Comparison of ENCODE assay signal across 8 cellular contexts in the genomic region with DNA sequence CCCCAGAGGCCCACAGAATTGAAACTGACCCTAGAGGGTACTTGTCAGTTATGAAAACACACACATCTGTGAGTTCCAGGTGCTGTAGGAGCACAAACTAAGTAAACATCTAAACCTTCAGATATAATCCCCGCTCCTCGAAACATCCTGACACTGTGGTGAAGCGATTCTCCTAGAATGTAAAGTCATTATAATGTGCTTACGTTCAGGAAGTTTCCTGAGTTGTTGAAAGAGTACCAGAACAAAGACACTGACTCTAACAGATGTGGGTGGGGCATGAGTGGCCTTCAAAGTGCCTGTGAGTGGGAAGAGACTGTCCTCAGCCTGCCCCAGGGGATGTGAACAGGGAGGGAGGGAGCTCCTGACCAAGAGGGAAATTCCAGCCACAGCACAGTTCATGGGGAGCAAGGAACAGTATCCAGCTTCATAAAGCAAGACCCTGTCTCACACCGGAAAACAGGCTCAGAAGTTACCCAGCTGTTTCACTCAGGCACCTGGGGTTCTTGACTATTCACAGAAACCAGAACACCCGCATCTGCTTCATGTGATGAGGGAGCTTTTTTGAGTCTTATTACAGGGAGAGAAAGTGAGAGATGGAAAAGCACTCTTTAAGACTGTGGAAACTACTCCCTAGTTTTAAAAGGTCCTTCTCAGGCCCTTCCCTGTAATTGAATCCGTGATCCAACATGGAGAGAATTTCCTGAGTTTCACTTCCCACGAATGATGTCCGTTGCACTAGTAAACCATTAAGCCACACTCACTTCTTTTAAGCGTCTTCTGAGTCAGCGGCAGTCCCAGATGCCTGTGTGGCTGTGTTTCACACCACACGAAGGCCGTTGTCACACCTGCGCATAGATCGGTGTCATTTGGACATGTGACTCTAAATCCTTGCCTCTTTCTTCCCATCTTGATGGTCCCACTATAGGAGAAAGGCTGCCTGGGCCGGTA.
DNase-seq lines count a peak whose midpoint lies in the region; ATAC-seq lines count a peak whose summit lies in the region.

No MANE protein-coding gene starts in this region.

- peak overlapping the region; percentile 68 to 88 (median 76) for H3K27ac Mint-ChIP-seq in CD4-positive, alpha-beta memory T cell
- H3K27ac Mint-ChIP-seq in activated naive CD8-positive, alpha-beta T cell treated with anti-CD3 and anti-CD28 coated beads, Interleukin-2, amount 10 ng/mL, durations not matched to agents 7 days and 5 days, result peak overlapping the region; percentile 62
- H3K27ac Mint-ChIP-seq in stimulated activated naive CD8-positive, alpha-beta T cell treated with anti-CD3 and anti-CD28 coated beads, Interleukin-15, Interleukin-2, amounts not matched to agents 100 ng/mL and 50 ng/mL, for 24 hours, result peak overlapping the region; percentile 50

- peaks cover 65 to 89% of the 10 kb centered on the region in 2 donors for H3K36me3 Mint-ChIP-seq in CD4-positive, alpha-beta memory T cell
- peaks cover 50% of the 10 kb centered on the region for H3K36me3 Mint-ChIP-seq in activated naive CD8-positive, alpha-beta T cell treated with anti-CD3 and anti-CD28 coated beads, Interleukin-2, amount 10 ng/mL, durations not matched to agents 7 days and 5 days
- H3K36me3 Mint-ChIP-seq in stimulated activated naive CD8-positive, alpha-beta T cell treated with anti-CD3 and anti-CD28 coated beads, Interleukin-15, Interleukin-2, amounts not matched to agents 100 ng/mL and 50 ng/mL, for 24 hours (ENCODE audit: low read depth), result peaks cover 64% of the 10 kb centered on the region

- intact Hi-C loops in CD4-positive, alpha-beta memory T cell (cut with micrococcal nuclease), result loop anchor here (2.0 to 5.0 kb wide), 3 partner anchors 60 to 112 kb away; no protein-coding TSS in a partner anchor
- intact Hi-C loops in right cardiac atrium (cut with DNase I), result loop anchor here in 1 of 4 donors (10.0 kb wide), 1 partner anchor 110 kb away; no protein-coding TSS in a partner anchor

- CTCF ChIA-PET in CD4-positive, alpha-beta memory T cell (lab: Charles Lee; ENCODE audit: partially characterized antibody), result interaction anchor here (1.0 to 1.6 kb wide), 4 partner anchors 34 to 112 kb away, joined by 3 to 11 read pairs (median 6); no protein-coding TSS in a partner anchor

- ATAC-seq in GM19372 (IDR thresholded peaks at IDR 0.05; ENCODE audit: low read depth, unreplicated experiment), result peak; percentile 74
- peak; percentile 80 for ATAC-seq in HG03432 (IDR thresholded peaks at IDR 0.05; ENCODE audit: unreplicated experiment)
- ATAC-seq in activated naive CD8-positive, alpha-beta T cell treated with anti-CD3 and anti-CD28 coated beads, Interleukin-2, amount 10 ng/mL, durations not matched to agents 7 days and 5 days (ENCODE audit: low read depth), result peak; percentile 48
- peak; percentile 65 to 90 for ATAC-seq in right cardiac atrium

- 31% methylated on average over 16 of the region's 16 CpGs for WGBS in right cardiac atrium

- POLR2A ChIA-PET in CD4-positive, alpha-beta memory T cell (lab: Charles Lee; ENCODE audit: partially characterized antibody), result interaction anchor here (1.6 to 1.9 kb wide), 2 partner anchors 60 to 76 kb away, joined by 7 to 10 read pairs; no protein-coding TSS in a partner anchor
- POLR2A ChIA-PET in activated naive CD8-positive, alpha-beta T cell treated with anti-CD3 and anti-CD28 coated beads, Interleukin-2, amount 10 ng/mL, durations not matched to agents 7 days and 5 days (lab: Charles Lee), result interaction anchor here (1.0 kb wide), 1 partner anchor 75 kb away, joined by 3 read pairs; no protein-coding TSS in a partner anchor

- no peak overlapping the region for H3K27ac ChIP-seq in CD4-positive, alpha-beta memory T cell (ENCODE audit: low read depth, low read length)
- peak overlapping the region; percentile 98 for H3K27ac ChIP-seq in right cardiac atrium (ENCODE audit: low read length)

- no peak overlapping the region for H3K4me3 ChIP-seq in CD4-positive, alpha-beta memory T cell (ENCODE audit: low read length in 2 of 2)
- H3K4me3 ChIP-seq in right cardiac atrium (ENCODE audit: low read length), result no peak overlapping the region

- H3K27me3 Mint-ChIP-seq in CD4-positive, alpha-beta memory T cell, result no peaks in the 10 kb centered on the region
- no peaks in the 10 kb centered on the region for H3K27me3 Mint-ChIP-seq in activated naive CD8-positive, alpha-beta T cell treated with anti-CD3 and anti-CD28 coated beads, Interleukin-2, amount 10 ng/mL, durations not matched to agents 7 days and 5 days
- no peaks in the 10 kb centered on the region for H3K27me3 Mint-ChIP-seq in stimulated activated naive CD8-positive, alpha-beta T cell treated with anti-CD3 and anti-CD28 coated beads, Interleukin-15, Interleukin-2, amounts not matched to agents 100 ng/mL and 50 ng/mL, for 24 hours

- DNase-seq in CD4-positive, alpha-beta memory T cell, result peak in 4 of 5 donors; percentile 5 to 33 (median 18)
- no peak for DNase-seq in activated naive CD8-positive, alpha-beta T cell treated with anti-CD3 and anti-CD28 coated beads, Interleukin-2, amount 10 ng/mL, durations not matched to agents 7 days and 5 days
- peak; percentile 65 to 74 (median 70) for DNase-seq in right cardiac atrium
- no peak for DNase-seq in NCI-H2196 (lab: John Stamatoyannopoulos, UW; ENCODE audit: unreplicated experiment)
- no peak for DNase-seq in hippocampal formation (lab: John Stamatoyannopoulos, UW)

- H3K27me3 ChIP-seq in CD4-positive, alpha-beta memory T cell (ENCODE audit: insufficient read depth, low read length), result no peaks in the 10 kb centered on the region
- no peaks in the 10 kb centered on the region for H3K27me3 ChIP-seq in right cardiac atrium (ENCODE audit: control insufficient read depth, insufficient read depth)

- H3K4me3 Mint-ChIP-seq in CD4-positive, alpha-beta memory T cell, result peak overlapping the region in 7 of 8 donors; percentile 18 to 66 (median 50)
- H3K4me3 Mint-ChIP-seq in activated naive CD8-positive, alpha-beta T cell treated with anti-CD3 and anti-CD28 coated beads, Interleukin-2, amount 10 ng/mL, durations not matched to agents 7 days and 5 days, result peak overlapping the region; percentile 20
- no peak overlapping the region for H3K4me3 Mint-ChIP-seq in stimulated activated naive CD8-positive, alpha-beta T cell treated with anti-CD3 and anti-CD28 coated beads, Interleukin-15, Interleukin-2, amounts not matched to agents 100 ng/mL and 50 ng/mL, for 24 hours

- H3K9me3 Mint-ChIP-seq in CD4-positive, alpha-beta memory T cell, result no peaks in the 10 kb centered on the region
- no peaks in the 10 kb centered on the region for H3K9me3 Mint-ChIP-seq in activated naive CD8-positive, alpha-beta T cell treated with anti-CD3 and anti-CD28 coated beads, Interleukin-2, amount 10 ng/mL, durations not matched to agents 7 days and 5 days
- H3K9me3 Mint-ChIP-seq in stimulated activated naive CD8-positive, alpha-beta T cell treated with anti-CD3 and anti-CD28 coated beads, Interleukin-15, Interleukin-2, amounts not matched to agents 100 ng/mL and 50 ng/mL, for 24 hours, result no peaks in the 10 kb centered on the region

- H3K4me1 ChIP-seq in CD4-positive, alpha-beta memory T cell (ENCODE audit: insufficient read depth, low read length), result peaks cover 14% of the 10 kb centered on the region
- peaks cover 42% of the 10 kb centered on the region for H3K4me1 ChIP-seq in right cardiac atrium (ENCODE audit: control insufficient read depth, insufficient read depth, low read length)

- H3K9me3 ChIP-seq in CD4-positive, alpha-beta memory T cell (ENCODE audit: control insufficient read depth in 1 of 2, low read length in 2 of 2), result no peaks in the 10 kb centered on the region
- H3K9me3 ChIP-seq in right cardiac atrium (ENCODE audit: control insufficient read depth, low read length), result no peaks in the 10 kb centered on the region

- peaks cover 57% of the 10 kb centered on the region for H3K36me3 ChIP-seq in CD4-positive, alpha-beta memory T cell (ENCODE audit: insufficient read depth, low read length)

- peaks cover 21 to 50% (median 26%) of the 10 kb centered on the region in 4 donors for H3K4me1 Mint-ChIP-seq in CD4-positive, alpha-beta memory T cell
- H3K4me1 Mint-ChIP-seq in activated naive CD8-positive, alpha-beta T cell treated with anti-CD3 and anti-CD28 coated beads, Interleukin-2, amount 10 ng/mL, durations not matched to agents 7 days and 5 days, result peaks cover 17% of the 10 kb centered on the region
- H3K4me1 Mint-ChIP-seq in stimulated activated naive CD8-positive, alpha-beta T cell treated with anti-CD3 and anti-CD28 coated beads, Interleukin-15, Interleukin-2, amounts not matched to agents 100 ng/mL and 50 ng/mL, for 24 hours (ENCODE audit: low read depth), result peaks cover 30% of the 10 kb centered on the region

Comparison
In these comparisons a context has a peak if more than half of its experiments do, and no peak if none do; other contexts are left out.
1. DNase-seq: peak in CD4-positive, alpha-beta memory T cell (4 of 5) and right cardiac atrium (3 of 3); none in activated naive CD8-positive, alpha-beta T cell treated with anti-CD3 and anti-CD28 coated beads, Interleukin-2, amount 10 ng/mL, durations not matched to agents 7 days and 5 days (single experiment), NCI-H2196 (single experiment) and hippocampal formation (0 of 2).
2. Peak in every context shown above with its lines, with median percentiles within 50 percentile points of each other: H3K27ac Mint-ChIP-seq and ATAC-seq.